In genomic region chr14:23070262-23071129, GRCh38 we compare ENCODE assay signal across 1 cellular context.
TF ChIP-seq lines count a peak whose summit lies in the region.

No MANE protein-coding gene starts in this region.

TF ChIP-seq in HepG2, 621 proteins besides CTCF, POLR2A, EP300 and RAD21 (continues in another document):
- no peak for TF ChIP-seq RFXAP (CRISPR knock-in tag; IDR thresholded peaks at IDR 0.05; ENCODE audit: borderline replicate concordance)
- TF ChIP-seq ZNF761 (CRISPR knock-in tag; conservative IDR thresholded peaks at IDR 0.05) = no peak
- TF ChIP-seq AHR (CRISPR knock-in tag; IDR thresholded peaks at IDR 0.05) = no peak
- TF ChIP-seq SNAPC4 (CRISPR knock-in tag; IDR thresholded peaks at IDR 0.05) = no peak
- no peak for TF ChIP-seq MYPOP (CRISPR knock-in tag; IDR thresholded peaks at IDR 0.05)
- no peak for TF ChIP-seq ZNF775 (CRISPR knock-in tag; IDR thresholded peaks at IDR 0.05; ENCODE audit: borderline replicate concordance)
- no peak for TF ChIP-seq BORCS8-MEF2B (CRISPR knock-in tag; IDR thresholded peaks at IDR 0.05)
- TF ChIP-seq FOSL2 (CRISPR knock-in tag; IDR thresholded peaks at IDR 0.05) = no peak
- TF ChIP-seq PCBP1 (IDR thresholded peaks at IDR 0.05; ENCODE audit: borderline replicate concordance, low read depth, low read length) = no peak
- no peak for TF ChIP-seq NR2F6 (IDR thresholded peaks at IDR 0.05)
- no peak for TF ChIP-seq NR2F6 (CRISPR knock-in tag; IDR thresholded peaks at IDR 0.05)
- no peak for TF ChIP-seq CEBPB (IDR thresholded peaks at IDR 0.05; ENCODE audit: borderline replicate concordance, low read depth, low read length)
- no peak for TF ChIP-seq ZNF580 (CRISPR knock-in tag; IDR thresholded peaks at IDR 0.05; ENCODE audit: borderline replicate concordance, low read depth)
- TF ChIP-seq ONECUT2 (CRISPR knock-in tag; IDR thresholded peaks at IDR 0.05) = no peak
- no peak for TF ChIP-seq SUZ12 (IDR thresholded peaks at IDR 0.05; ENCODE audit: low read depth, low read length)
- TF ChIP-seq ZEB1 (IDR thresholded peaks at IDR 0.05; ENCODE audit: insufficient replicate concordance, low read depth) = no peak
- TF ChIP-seq ZXDC (CRISPR knock-in tag; IDR thresholded peaks at IDR 0.05) = no peak
- no peak for TF ChIP-seq ASH2L (IDR thresholded peaks at IDR 0.05; ENCODE audit: insufficient read length, low read depth, low read length)
- TF ChIP-seq IKZF5 (CRISPR knock-in tag; IDR thresholded peaks at IDR 0.05) = no peak
- TF ChIP-seq LBX2 (CRISPR knock-in tag; IDR thresholded peaks at IDR 0.05; ENCODE audit: borderline replicate concordance) = no peak; the same call in 1 of the 2 replicates
- no peak for TF ChIP-seq AKNA (CRISPR knock-in tag; IDR thresholded peaks at IDR 0.05; ENCODE audit: borderline replicate concordance)
- 0 out of 2 replicates have a peak, but pooled peaks have one; percentile 10 for TF ChIP-seq ETV5 (CRISPR knock-in tag; IDR thresholded peaks at IDR 0.05; ENCODE audit: borderline replicate concordance)
- TF ChIP-seq SAP130 (CRISPR knock-in tag; IDR thresholded peaks at IDR 0.05; ENCODE audit: low read depth) = no peak
- no peak for TF ChIP-seq THAP11 (CRISPR knock-in tag; IDR thresholded peaks at IDR 0.05)
- TF ChIP-seq RBM22 (optimal IDR thresholded peaks at IDR 0.05; ENCODE audit: low read length) = no peak
- no peak for TF ChIP-seq HNF1A (IDR thresholded peaks at IDR 0.05; ENCODE audit: low read depth)
- no peak for TF ChIP-seq HNF1A (CRISPR knock-in tag; IDR thresholded peaks at IDR 0.05; ENCODE audit: borderline replicate concordance)
- no peak for TF ChIP-seq ZNF333 (CRISPR knock-in tag; IDR thresholded peaks at IDR 0.05; ENCODE audit: borderline replicate concordance)
- no peak for TF ChIP-seq GATA4 (IDR thresholded peaks at IDR 0.05; ENCODE audit: borderline replicate concordance, low read depth)
- no peak for TF ChIP-seq GFI1 (CRISPR knock-in tag; IDR thresholded peaks at IDR 0.05; ENCODE audit: borderline replicate concordance)
- no peak for TF ChIP-seq HBP1 (CRISPR knock-in tag; IDR thresholded peaks at IDR 0.05; ENCODE audit: low read depth)
- TF ChIP-seq IRF1 (CRISPR knock-in tag; IDR thresholded peaks at IDR 0.05; ENCODE audit: low read depth) = no peak
